In genomic region chr19:1512671-1513491, GRCh38 we compare ENCODE assay signal across 8 cellular contexts. TPM values are rescaled to one million over a fixed set of nuclear protein-coding genes. Genes with fewer than 3 reads are reported as not detected.
DNase-seq lines count a peak whose midpoint lies in the region; ATAC-seq, FAIRE-seq and TF ChIP-seq lines count a peak whose summit lies in the region.

A gene with protein sequence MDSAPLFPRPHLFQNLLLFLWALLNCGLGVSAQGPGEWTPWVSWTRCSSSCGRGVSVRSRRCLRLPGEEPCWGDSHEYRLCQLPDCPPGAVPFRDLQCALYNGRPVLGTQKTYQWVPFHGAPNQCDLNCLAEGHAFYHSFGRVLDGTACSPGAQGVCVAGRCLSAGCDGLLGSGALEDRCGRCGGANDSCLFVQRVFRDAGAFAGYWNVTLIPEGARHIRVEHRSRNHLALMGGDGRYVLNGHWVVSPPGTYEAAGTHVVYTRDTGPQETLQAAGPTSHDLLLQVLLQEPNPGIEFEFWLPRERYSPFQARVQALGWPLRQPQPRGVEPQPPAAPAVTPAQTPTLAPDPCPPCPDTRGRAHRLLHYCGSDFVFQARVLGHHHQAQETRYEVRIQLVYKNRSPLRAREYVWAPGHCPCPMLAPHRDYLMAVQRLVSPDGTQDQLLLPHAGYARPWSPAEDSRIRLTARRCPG (minus strand): TSS chr19:1513019. CDS start chr19:1510943, 2,076 bp downstream.

- H3K4me1 ChIP-seq in DOHH2 (ENCODE audit: control insufficient read depth, low read length) (peaks cover 10% of the 10 kb centered on the region), pancreas (no peaks in the 10 kb centered on the region), uterus (no peaks in the 10 kb centered on the region)

- H3K9me3 ChIP-seq in DOHH2 (ENCODE audit: control insufficient read depth, insufficient read depth, low read length) (no peaks in the 10 kb centered on the region), pancreas (no peaks in the 10 kb centered on the region), uterus (no peaks in the 10 kb centered on the region)

- intact Hi-C loops in pancreas (cut with DNase I): loop anchor here in 1 of 3 donors (10.0 kb wide), 1 partner anchor 68 kb away; no protein-coding TSS in a partner anchor
- intact Hi-C loops in uterus (cut with DNase I; ENCODE audit: low total_unique reads): no loop called here

- TF ChIP-seq CTCF in DOHH2 (IDR thresholded peaks at IDR 0.05; ENCODE audit: low read depth, low read length, poor library complexity, severe bottlenecking) (no peak), fibroblast of mammary gland (conservative IDR thresholded peaks at IDR 0.05; ENCODE audit: control insufficient read depth, insufficient read depth, low read depth, low read length) (no peak), pancreas (IDR thresholded peaks at IDR 0.05) (no peak), uterus (IDR thresholded peaks at IDR 0.05) (peak in 2 of 4 experiments; percentile 7 to 39)

- no peaks in the 10 kb centered on the region for H3F3A ChIP-seq in DOHH2 (ENCODE audit: control insufficient read depth, insufficient read depth)

- ATAC-seq in pancreas: peak; percentile 35 to 59 (median 44)
- no peak for ATAC-seq in GM21529 (IDR thresholded peaks at IDR 0.05; ENCODE audit: unreplicated experiment)
- ATAC-seq in GM18502 (IDR thresholded peaks at IDR 0.05; ENCODE audit: poor library complexity, unreplicated experiment): no peak

- TF ChIP-seq POLR2A in uterus (IDR thresholded peaks at IDR 0.05): peak in 1 of 2 donors; percentile 40

- FAIRE-seq in pancreas (lab: Jason Lieb, UNC): no peak

- no peak within 1 kb of the TSS for H3K27ac ChIP-seq in DOHH2 (ENCODE audit: low read depth, low read length)
- no peak within 1 kb of the TSS for H3K27ac ChIP-seq in pancreas
- H3K27ac ChIP-seq in uterus: peak within 1 kb of the TSS; percentile 91

- H3K4me2 ChIP-seq in DOHH2 (ENCODE audit: low read length): peak within 1 kb of the TSS; percentile 74

- H3K27me3 ChIP-seq in DOHH2 (ENCODE audit: control insufficient read depth, low read length) (peaks cover 22% of the 10 kb centered on the region), pancreas (no peaks in the 10 kb centered on the region), uterus (no peaks in the 10 kb centered on the region)

- H3K36me3 ChIP-seq in DOHH2 (ENCODE audit: control insufficient read depth, low read length) (no peaks in the 10 kb centered on the region), pancreas (no peaks in the 10 kb centered on the region), uterus (no peaks in the 10 kb centered on the region)

- DNase-seq in NCI-H226: peak; percentile 73
- DNase-seq in activated T-cell treated with anti-CD3 and anti-CD28 coated beads for 24 hours (ENCODE audit: low read depth): peak; percentile 62
- DNase-seq in fibroblast of mammary gland (ENCODE audit: low read depth): peak; percentile 37
- DNase-seq in pancreas: peak in 2 of 6 donors; percentile 75 to 82
- DNase-seq in uterus: peak; percentile 69 to 72

- H3K4me3 ChIP-seq in DOHH2 (ENCODE audit: low read length) (peak within 1 kb of the TSS; percentile 67), fibroblast of mammary gland (ENCODE audit: control insufficient read depth, low read depth, low read length) (peak within 1 kb of the TSS; percentile 51), pancreas (peak within 1 kb of the TSS in 3 of 4 donors; percentile 18 to 48 (median 25)), uterus (peak within 1 kb of the TSS; percentile 52 to 53)

- no peaks in the 10 kb centered on the region for H3K79me2 ChIP-seq in DOHH2 (ENCODE audit: control insufficient read depth, low read length)

- 0 out of 2 replicates have a peak, but pooled peaks cover 3% of the 10 kb centered on the region for H4K20me1 ChIP-seq in DOHH2 (ENCODE audit: control insufficient read depth, insufficient read depth, low read depth, low read length)

- WGBS in pancreas, 2 donors: 3% methylated on average over 34 to 77 of the region's 77 CpGs

- no peaks in the 10 kb centered on the region for H3K9me2 ChIP-seq in DOHH2 (replicated peaks; ENCODE audit: control insufficient read depth, low read length)

RNA-seq across cellular contexts. Expression of the gene that starts here (rescaled TPM):
- total RNA-seq in pancreas: 1 to 10 TPM in 2 of 6 donors, under 1 TPM in 4; 0.23 to 4.0 (median 0.72) TPM
- polyA plus RNA-seq in pancreas: under 1 TPM; 0.52 to 0.53 TPM
- total RNA-seq in uterus: 10 to 100 TPM in 3 of 4 donors, 1 to 10 TPM in 1; 3.5 to 39.4 (median 12.6) TPM

Comparison
In these comparisons a context has a peak if more than half of its experiments do, and no peak if none do; other contexts are left out.
1. H3K27ac ChIP-seq: peak in uterus (2 of 2); none in DOHH2 (single experiment) and pancreas (0 of 4).
2. ATAC-seq: peak in pancreas (4 of 4); none in GM21529 (single experiment) and GM18502 (single experiment).
3. Peak in every context shown above with its lines, with median percentiles within 50 percentile points of each other: H3K4me3 ChIP-seq.